ENCODE assay signal across 22 cellular contexts in the genomic region with DNA sequence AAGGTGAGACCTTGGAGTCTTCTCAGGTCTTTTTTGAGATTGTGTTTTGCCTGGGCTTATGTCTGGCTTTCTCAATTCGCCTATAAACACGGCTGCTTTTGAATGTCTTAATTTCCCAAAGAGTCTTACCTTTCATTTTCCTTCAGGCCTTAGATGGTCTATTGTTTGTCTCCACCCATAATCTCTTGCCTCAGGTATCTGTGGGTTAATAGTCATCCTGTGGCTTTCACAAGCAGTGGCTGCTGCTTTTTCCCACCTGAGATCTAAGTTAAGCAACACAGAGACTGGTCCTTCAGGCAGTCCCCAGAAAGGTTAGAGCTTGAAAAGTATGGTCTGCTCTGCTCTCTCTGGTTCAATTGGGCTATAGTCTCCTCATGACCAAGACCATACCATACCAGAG.
"Had no signal": no experiment of that assay in that cellular context is flagged by ENCODE, and none has a peak within 500 bp of the region (broad histone marks: within the 10 kb centered on the region; RNA-seq: fewer than 3 reads in every experiment).

No MANE protein-coding gene starts in this region.

- H3K36me3 ChIP-seq: Peyer's patch, SJCRH30 had no signal

- DNase-seq: IMR-90, Karpas-422, KG1, MM.1S, NCI-H1092 treated with DMSO at 0.1 percent for 48 hours, NCI-H1436, NCI-H187, NCI-H2029, NCI-H2081 treated with DMSO at 0.1 percent for 48 hours, NCI-H2171, NCI-H226, NCI-H446, NCI-H510A, NCI-H524 treated with DMSO at 0.1 percent for 48 hours, NCI-H69, NCI-H774, Peyer's patch, SHP77 treated with DMSO at 0.1 percent for 48 hours, SJCRH30 had no signal

- H3K27ac ChIP-seq: Peyer's patch, SJCRH30 had no signal

- H3K27me3 ChIP-seq: Peyer's patch had no signal

- H3K9me3 ChIP-seq: Peyer's patch, SJCRH30 had no signal

- H3K4me3 ChIP-seq: Peyer's patch, SJCRH30 had no signal

- FAIRE-seq: HepG2 had no signal

- H3K4me1 ChIP-seq: Peyer's patch, SJCRH30 had no signal

- ATAC-seq: HepG2, Right ventricle myocardium inferior, SK-N-SH treated with all-trans-retinoic acid at 6 μM for 48 hours had no signal
